Comparison of ENCODE assay signal across 8 cellular contexts in the genomic region with DNA sequence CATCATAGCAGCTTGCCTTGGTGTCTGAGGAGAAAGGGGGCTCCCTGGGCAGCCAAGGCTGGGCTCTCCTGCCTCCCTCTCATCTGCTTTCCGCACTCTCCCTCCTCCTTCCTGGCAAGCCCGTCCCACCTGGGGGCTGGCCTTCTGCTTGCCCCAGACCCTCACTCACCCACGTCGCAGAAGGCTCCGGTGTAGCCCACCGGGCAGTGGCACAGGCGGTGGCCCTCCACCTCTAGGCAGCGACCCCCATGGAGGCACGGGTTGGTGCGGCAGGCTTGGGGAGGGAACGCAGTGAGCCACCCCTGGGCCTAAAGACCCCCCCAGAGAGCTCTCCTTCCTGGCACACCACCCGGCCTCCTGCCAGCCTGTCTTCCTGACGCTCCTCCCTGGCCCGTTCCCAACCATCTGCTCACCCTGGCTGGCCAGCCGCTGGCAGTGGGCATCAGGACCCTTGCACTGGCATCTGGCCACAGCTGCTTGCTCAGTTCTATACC. TPM values are rescaled to one million over a fixed set of nuclear protein-coding genes. Genes with fewer than 3 reads are reported as not detected.
DNase-seq lines count a peak whose midpoint lies in the region; ATAC-seq and TF ChIP-seq lines count a peak whose summit lies in the region.

No MANE protein-coding gene starts in this region.

- no peak overlapping the region for H3K27ac ChIP-seq in SU-DHL-6 (ENCODE audit: low read depth, low read length)

- peak overlapping the region; percentile 64 for H3K9ac ChIP-seq in SU-DHL-6 (ENCODE audit: low read length)

- peak overlapping the region; percentile 85 for H2AFZ ChIP-seq in SU-DHL-6 (ENCODE audit: low read depth, low read length, severe bottlenecking)

- H3F3A ChIP-seq in SU-DHL-6 (ENCODE audit: insufficient read depth): no peaks in the 10 kb centered on the region; the same call in 1 of the 2 replicates

- peak overlapping the region; percentile 51 for H3K27ac Mint-ChIP-seq in stimulated activated memory B cell treated with anti-CD40 and anti-IgM and Interleukin-4, amounts not matched to agents 10 μg/mL and 1 μg/mL and 100 μg/mL, for 72 hours

- no peaks in the 10 kb centered on the region for H3K9me3 ChIP-seq in SU-DHL-6 (ENCODE audit: insufficient read depth, low read length)

- peak overlapping the region; percentile 77 for H3K4me3 Mint-ChIP-seq in stimulated activated memory B cell treated with anti-CD40 and anti-IgM and Interleukin-4, amounts not matched to agents 10 μg/mL and 1 μg/mL and 100 μg/mL, for 72 hours

- H3K9me2 ChIP-seq in SU-DHL-6 (replicated peaks; ENCODE audit: insufficient read depth, low read length): no peaks in the 10 kb centered on the region

- no peaks in the 10 kb centered on the region for H3K36me3 ChIP-seq in SU-DHL-6 (ENCODE audit: low read length)

- peak; percentile 27 for DNase-seq in NCI-H2196 (lab: John Stamatoyannopoulos, UW; ENCODE audit: unreplicated experiment)
- no peak for DNase-seq in NCI-H2196 treated with DMSO at 0.1 percent for 48 hours (lab: John Stamatoyannopoulos, UW; ENCODE audit: unreplicated experiment)
- peak; percentile 41 for DNase-seq in left ventricle myocardium superior
- DNase-seq in NCI-H2171 (lab: John Stamatoyannopoulos, UW): no peak
- no peak for DNase-seq in iPS-NIHi7 (ENCODE audit: extremely low spot score)

- peaks cover 43% of the 10 kb centered on the region for H3K4me1 Mint-ChIP-seq in stimulated activated memory B cell treated with anti-CD40 and anti-IgM and Interleukin-4, amounts not matched to agents 10 μg/mL and 1 μg/mL and 100 μg/mL, for 72 hours

- H3K4me3 ChIP-seq in SU-DHL-6 (ENCODE audit: insufficient read depth, low read length, poor library complexity, severe bottlenecking): no peak overlapping the region

- TF ChIP-seq CTCF in SU-DHL-6 (IDR thresholded peaks at IDR 0.05; ENCODE audit: insufficient read depth, low read length, poor library complexity, severe bottlenecking): no peak

- H3K27me3 Mint-ChIP-seq in stimulated activated memory B cell treated with anti-CD40 and anti-IgM and Interleukin-4, amounts not matched to agents 10 μg/mL and 1 μg/mL and 100 μg/mL, for 72 hours: peaks cover 27% of the 10 kb centered on the region

- ATAC-seq in left ventricle myocardium superior: no peak
- ATAC-seq in stimulated activated memory B cell treated with anti-CD40 and anti-IgM and Interleukin-4, amounts not matched to agents 10 μg/mL and 1 μg/mL and 100 μg/mL, for 72 hours: no peak
- no peak for ATAC-seq in HG02970 (IDR thresholded peaks at IDR 0.05; ENCODE audit: low FRiP score, unreplicated experiment)

- H3K36me3 Mint-ChIP-seq in stimulated activated memory B cell treated with anti-CD40 and anti-IgM and Interleukin-4, amounts not matched to agents 10 μg/mL and 1 μg/mL and 100 μg/mL, for 72 hours: no peaks in the 10 kb centered on the region

- no peaks in the 10 kb centered on the region for H3K79me2 ChIP-seq in SU-DHL-6 (ENCODE audit: insufficient read depth, low read length)

- peak overlapping the region; percentile 85 for H3K4me2 ChIP-seq in SU-DHL-6 (ENCODE audit: low read depth, low read length, poor library complexity, severe bottlenecking)

- no peaks in the 10 kb centered on the region for H3K9me3 Mint-ChIP-seq in stimulated activated memory B cell treated with anti-CD40 and anti-IgM and Interleukin-4, amounts not matched to agents 10 μg/mL and 1 μg/mL and 100 μg/mL, for 72 hours

- no peaks in the 10 kb centered on the region for H4K20me1 ChIP-seq in SU-DHL-6 (ENCODE audit: low read depth, low read length)

- intact Hi-C loops in left ventricle myocardium superior (cut with micrococcal nuclease): no loop called here

- H3K27me3 ChIP-seq in SU-DHL-6 (ENCODE audit: low read length): no peaks in the 10 kb centered on the region

RNA-seq across cellular contexts. Expression of a gene that starts 4.2 kb away (rescaled TPM):
- not detected for total RNA-seq in left ventricle myocardium superior

RNA-seq across cellular contexts. Expression of a gene that starts 4.7 kb away (rescaled TPM):
- total RNA-seq in left ventricle myocardium superior: not detected

RNA-seq across cellular contexts. Expression of a gene that starts 20.5 kb away (rescaled TPM):
- not detected for total RNA-seq in left ventricle myocardium superior

RNA-seq across cellular contexts. Expression of a gene that starts 21.8 kb away (rescaled TPM):
- 17.6 TPM for total RNA-seq in left ventricle myocardium superior

RNA-seq across cellular contexts. Expression of a gene that starts 41.9 kb away (rescaled TPM):
- total RNA-seq in left ventricle myocardium superior: 0.40 TPM

Comparison
In these comparisons a context has a peak if more than half of its experiments do, and no peak if none do; other contexts are left out.
1. DNase-seq: peak in NCI-H2196 (single experiment) and left ventricle myocardium superior (single experiment); none in NCI-H2196 treated with DMSO at 0.1 percent for 48 hours (single experiment), NCI-H2171 (single experiment) and iPS-NIHi7 (single experiment).